Comparison of ENCODE assay signal across 9 cellular contexts in the genomic region with DNA sequence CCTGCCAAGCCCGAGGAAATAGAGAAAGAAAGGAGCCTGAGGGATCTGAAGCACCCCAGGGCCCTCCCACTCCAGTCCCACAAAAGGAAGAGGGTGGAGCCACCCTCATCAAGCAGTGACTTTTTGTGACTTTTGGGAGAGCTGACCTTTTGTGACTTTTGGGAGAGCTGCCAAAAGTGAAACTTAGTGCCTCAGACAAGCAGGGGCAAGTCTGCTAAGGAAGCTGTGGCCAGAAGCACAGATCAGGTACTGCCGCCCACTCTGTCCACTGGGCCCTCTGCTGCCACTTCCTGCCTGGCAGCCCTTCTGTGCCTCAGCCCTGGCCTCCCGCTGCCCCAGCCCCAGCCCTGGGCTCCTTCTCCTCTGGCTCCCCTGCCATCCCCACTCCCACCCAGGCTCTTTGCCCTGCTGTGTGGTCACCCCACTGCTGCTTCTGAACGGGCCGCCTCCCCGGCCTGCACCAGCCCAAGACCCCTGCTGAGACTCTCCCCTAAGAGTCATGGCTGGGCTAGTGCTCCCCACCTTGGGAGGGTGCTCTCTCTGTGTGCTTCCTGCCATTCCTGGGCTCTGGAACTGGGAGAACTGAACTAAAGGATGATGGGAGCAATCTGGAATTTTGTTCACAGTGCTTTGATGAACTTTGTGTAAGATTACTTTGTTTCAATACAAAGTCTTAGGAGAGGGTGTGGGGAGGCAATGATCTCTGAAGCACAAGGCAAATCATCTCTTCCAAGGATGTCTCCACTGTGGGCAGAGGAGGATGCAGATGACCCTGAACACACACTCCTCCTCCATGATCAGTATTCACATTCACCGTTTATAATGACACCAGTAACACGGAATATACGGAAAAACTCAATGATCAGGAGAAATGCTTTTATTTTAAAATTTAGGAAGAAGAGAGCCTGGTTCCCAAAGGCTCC. TPM values are rescaled to one million over a fixed set of nuclear protein-coding genes. Genes with fewer than 3 reads are reported as not detected.
DNase-seq lines count a peak whose midpoint lies in the region; ATAC-seq, FAIRE-seq and TF ChIP-seq lines count a peak whose summit lies in the region.
"Had no signal": no experiment of that assay in that cellular context is flagged by ENCODE, and none has a peak within 500 bp of the region (broad histone marks: within the 10 kb centered on the region; RNA-seq: fewer than 3 reads in every experiment).

TSS of gene APOBEC3H (plus strand) at position 147 of the 923 bp plus-strand sequence. CDS start 3,035 bp downstream, outside the sequence.

- dilution Hi-C loops in keratinocyte (cut with MboI; ENCODE audit: extremely low pct_ligation_motif_present, low sequenced_read_pairs) = no loop called here

- peak within 1 kb of the TSS; percentile 92 for H3K27ac Mint-ChIP-seq in activated CD8-positive, alpha-beta T cell treated with anti-CD3 and anti-CD28 coated beads for 36 hours

- no peak within 1 kb of the TSS for H3K9ac ChIP-seq in keratinocyte (ENCODE audit: control insufficient read depth, extremely low read depth, insufficient read depth, low read length)

- peaks cover 80% of the 10 kb centered on the region for H3K4me1 Mint-ChIP-seq in activated CD8-positive, alpha-beta T cell treated with anti-CD3 and anti-CD28 coated beads for 36 hours (ENCODE audit: low read depth)

- intact Hi-C loops in activated CD8-positive, alpha-beta T cell treated with anti-CD3 and anti-CD28 coated beads for 36 hours (cut with micrococcal nuclease) = no loop called here
- intact Hi-C loops in uterus (cut with DNase I; ENCODE audit: low total_unique reads) = no loop called here

- H3K9me3 ChIP-seq in keratinocyte (ENCODE audit: control insufficient read depth, low read depth, low read length) (no peaks in the 10 kb centered on the region), uterus (no peaks in the 10 kb centered on the region)

- ATAC-seq in activated CD8-positive, alpha-beta T cell treated with anti-CD3 and anti-CD28 coated beads for 36 hours = peak; percentile 60
- ATAC-seq in GM21737 (IDR thresholded peaks at IDR 0.05; ENCODE audit: unreplicated experiment) = no peak
- no peak for ATAC-seq in HG03025 (IDR thresholded peaks at IDR 0.05; ENCODE audit: low FRiP score, unreplicated experiment)

- no peak for TF ChIP-seq POLR2A in uterus (IDR thresholded peaks at IDR 0.05)

- H3K9me1 ChIP-seq in keratinocyte (ENCODE audit: control insufficient read depth, extremely low read depth, insufficient read depth, low read length) = no peaks in the 10 kb centered on the region

- H3K4me2 ChIP-seq in keratinocyte (ENCODE audit: control insufficient read depth, extremely low read depth, insufficient read depth, low read depth, low read length) = peak within 1 kb of the TSS; percentile 62

- H4K20me1 ChIP-seq in keratinocyte (ENCODE audit: control insufficient read depth, extremely low read depth, insufficient read depth, low read length) = no peaks in the 10 kb centered on the region

- H3K27me3 Mint-ChIP-seq in activated CD8-positive, alpha-beta T cell treated with anti-CD3 and anti-CD28 coated beads for 36 hours = no peaks in the 10 kb centered on the region

- no peaks in the 10 kb centered on the region for H3K36me3 ChIP-seq in keratinocyte (ENCODE audit: control insufficient read depth in 2 of 2, extremely low read depth in 1 of 2, insufficient read depth in 2 of 2, low read length in 2 of 2)
- H3K36me3 ChIP-seq in uterus = no peaks in the 10 kb centered on the region

- no peak for TF ChIP-seq CTCF in activated CD8-positive, alpha-beta T cell treated with anti-CD3 and anti-CD28 coated beads for 36 hours (IDR thresholded peaks at IDR 0.05)
- peak in 1 of 3 experiments; percentile 9 for TF ChIP-seq CTCF in keratinocyte (optimal IDR thresholded peaks at IDR 0.05 in 1 of 3, IDR thresholded peaks at IDR 0.05 in 1 of 3, conservative IDR thresholded peaks at IDR 0.05 in 1 of 3; ENCODE audit: extremely low read depth in 1 of 3, insufficient read depth in 2 of 3, low read length in 3 of 3)
- no peak for TF ChIP-seq CTCF in uterus (IDR thresholded peaks at IDR 0.05)

- peak within 1 kb of the TSS; percentile 68 for H2AFZ ChIP-seq in keratinocyte (ENCODE audit: control insufficient read depth, low read length)

- CTCF ChIA-PET in activated CD8-positive, alpha-beta T cell treated with anti-CD3 and anti-CD28 coated beads for 36 hours (lab: Charles Lee) = interaction anchor here (2.6 kb wide), 1 partner anchor 11 kb away, joined by 10 read pairs; no protein-coding TSS in a partner anchor

- H3K4me1 ChIP-seq in keratinocyte (ENCODE audit: control insufficient read depth, extremely low read depth, insufficient read depth, low read length) = peaks cover 21% of the 10 kb centered on the region
- H3K4me1 ChIP-seq in uterus = no peaks in the 10 kb centered on the region

- H3K4me3 ChIP-seq in keratinocyte (ENCODE audit: control insufficient read depth in 2 of 3, extremely low read depth in 1 of 3, insufficient read depth in 2 of 3, low read depth in 1 of 3, low read length in 3 of 3) = peak within 1 kb of the TSS in 2 of 3 experiments; percentile 7 to 10
- no peak within 1 kb of the TSS for H3K4me3 ChIP-seq in uterus

- peak within 1 kb of the TSS; percentile 74 for H3K4me3 Mint-ChIP-seq in activated CD8-positive, alpha-beta T cell treated with anti-CD3 and anti-CD28 coated beads for 36 hours

- H3K36me3 Mint-ChIP-seq in activated CD8-positive, alpha-beta T cell treated with anti-CD3 and anti-CD28 coated beads for 36 hours (ENCODE audit: low read depth) = no peaks in the 10 kb centered on the region

- no peaks in the 10 kb centered on the region for H3K9me3 Mint-ChIP-seq in activated CD8-positive, alpha-beta T cell treated with anti-CD3 and anti-CD28 coated beads for 36 hours

- DNase-seq in CMK (ENCODE audit: low read depth) (peak; percentile 40), HPDE6-E6E7 (ENCODE audit: extremely low spot score) (peak; percentile 62), keratinocyte (ENCODE audit: low read depth, low spot score) (peak; percentile 86), uterus (peak in 1 of 2 donors; percentile 35), DMS153 (lab: John Stamatoyannopoulos, UW) (no peak)
- DNase-seq in activated CD8-positive, alpha-beta T cell treated with anti-CD3 and anti-CD28 coated beads for 36 hours = peak; percentile 82

- no peaks in the 10 kb centered on the region for H3K79me2 ChIP-seq in keratinocyte (ENCODE audit: control insufficient read depth, insufficient read depth, low read length)

- peak; percentile 93 for FAIRE-seq in keratinocyte (lab: Jason Lieb, UNC)

- POLR2A ChIA-PET in activated CD8-positive, alpha-beta T cell treated with anti-CD3 and anti-CD28 coated beads for 36 hours (lab: Charles Lee) = no interaction called here

- no peaks in the 10 kb centered on the region for H3K27me3 ChIP-seq in keratinocyte (ENCODE audit: control insufficient read depth, extremely low read depth, insufficient read depth, low read length)
- H3K27me3 ChIP-seq in uterus = no peaks in the 10 kb centered on the region

- H3K27ac ChIP-seq in keratinocyte (ENCODE audit: control insufficient read depth, insufficient read depth, low read length) (peak within 1 kb of the TSS; percentile 36), uterus (peak within 1 kb of the TSS; percentile 17 to 44)
- H3K27ac ChIP-seq: HL-60 had no signal

RNA-seq across cellular contexts. Expression of gene APOBEC3H, which starts in this region (rescaled TPM):
- 1 to 10 TPM; 6.8 to 7.1 TPM for total RNA-seq in activated CD8-positive, alpha-beta T cell treated with anti-CD3 and anti-CD28 coated beads for 36 hours
- polyA plus RNA-seq in keratinocyte = 0.14 to 0.51 TPM (median 0.41 TPM) in 3 replicates
- polyA plus RNA-seq in keratinocyte (2011; ENCODE audit: low read depth) = not detected
- polyA plus RNA-seq in keratinocyte (2011; cell fraction: cytosol; rRNA removed) = 0.12 and 0.41 TPM in 2 replicates
- polyA plus RNA-seq in keratinocyte (2011; cell fraction: nucleus; rRNA removed) = 0.20 and 0.45 TPM in 2 replicates
- 0.16 and 0.41 TPM in 2 replicates for polyA plus RNA-seq in keratinocyte (2012; ENCODE audit: low replicate concordance)
- polyA minus RNA-seq in keratinocyte = 0.63 to 0.90 TPM in 2 of 3 replicates, not detected in the other
- polyA minus RNA-seq in keratinocyte (2011; cell fraction: cytosol; rRNA and poly(A)+ RNA removed) = not detected
- not detected in 2 replicates for polyA minus RNA-seq in keratinocyte (2011; cell fraction: nucleus; rRNA and poly(A)+ RNA removed)
- under 1 TPM in 1 of 4 donors, not detected in 3; 0.69 TPM for total RNA-seq in uterus

Comparison
In these comparisons a context has a peak if more than half of its experiments do, and no peak if none do; other contexts are left out.
1. RNA of gene APOBEC3H (total RNA-seq): 6.8 to 7.1 TPM in activated CD8-positive, alpha-beta T cell treated with anti-CD3 and anti-CD28 coated beads for 36 hours; 0.69 TPM in uterus; every median in the first group is over 4 times any median in the second.
2. Peak in DNase-seq, H3K4me3 ChIP-seq, H3K27ac ChIP-seq and H3K4me2 ChIP-seq in keratinocyte; RNA of the gene not detected or under 1 TPM.